In the genomic region with DNA sequence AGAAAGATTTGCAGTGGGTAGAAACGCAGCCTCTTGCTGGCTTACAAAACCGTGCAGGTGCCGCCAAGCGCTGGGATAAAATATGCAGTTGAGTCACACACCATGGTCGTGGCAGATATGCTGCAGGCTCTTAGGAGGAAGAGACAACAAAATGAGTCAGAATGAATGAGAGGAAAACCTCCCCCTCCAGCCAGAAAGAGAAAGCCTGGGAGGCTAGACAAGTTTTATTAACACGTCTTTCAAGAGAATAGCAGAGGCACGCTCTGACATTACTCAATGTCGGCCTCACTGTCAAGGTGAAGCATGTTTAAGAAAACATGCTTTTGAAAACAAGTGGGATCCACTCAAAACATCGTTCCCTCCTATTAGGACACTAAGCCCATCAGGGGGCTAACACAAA, we compare ENCODE assay signal across 8 cellular contexts. TPM values are rescaled to one million over a fixed set of nuclear protein-coding genes. Genes with fewer than 3 reads are reported as not detected.
DNase-seq lines count a peak whose midpoint lies in the region; TF ChIP-seq lines count a peak whose summit lies in the region.

No MANE protein-coding gene starts in this region.

- TF ChIP-seq CTCF in GM13977 (IDR thresholded peaks at IDR 0.05; ENCODE audit: extremely low read depth, insufficient read depth, missing control alignments) = no peak

- in situ Hi-C loops in GM13977 (cut with MboI; ENCODE audit: low pct_unique_long_range_greater_than_20kb, low sequenced_read_pairs, unreplicated experiment) = no loop called here

- DNase-seq in A172 (ENCODE audit: low spot score) (peak; percentile 74), HCEC 1CT (peak; percentile 87), T1000 (lab: John Stamatoyannopoulos, UW) (peak; percentile 22), inferior parietal cortex (ENCODE audit: extremely low spot score) (peak; percentile 35), GM19238 (ENCODE audit: insufficient read length, low spot score) (no peak), GM13977 (ENCODE audit: low spot score) (no peak), NCI-H510A treated with DMSO at 0.1 percent for 48 hours (lab: John Stamatoyannopoulos, UW) (no peak), OCI-M2 (lab: John Stamatoyannopoulos, UW; ENCODE audit: unreplicated experiment) (no peak)

RNA-seq across cellular contexts. Expression of gene ZCCHC2, which starts 37.1 kb away (rescaled TPM):
- 2.7 and 8.3 TPM in 2 replicates for total RNA-seq in A172 (2014; rRNA removed; shearing (Covaris generic))

Comparison
In these comparisons a context has a peak if more than half of its experiments do, and no peak if none do; other contexts are left out.
1. DNase-seq: peak in A172 (single experiment), HCEC 1CT (single experiment), T1000 (single experiment) and inferior parietal cortex (single experiment); none in GM19238 (single experiment), GM13977 (single experiment), NCI-H510A treated with DMSO at 0.1 percent for 48 hours (single experiment) and OCI-M2 (single experiment).